ENCODE assay signal across 8 cellular contexts in genomic region chr19:12610540-12611360, GRCh38. TPM values are rescaled to one million over a fixed set of nuclear protein-coding genes. Genes with fewer than 3 reads are reported as not detected.
DNase-seq lines count a peak whose midpoint lies in the region; ATAC-seq, FAIRE-seq and TF ChIP-seq lines count a peak whose summit lies in the region.

ZNF490 (minus strand) TSS chr19:12610813; CDS start chr19:12610680, 133 bp downstream.
ZNF791 (plus strand) TSS chr19:12610920; CDS start chr19:12611080, 160 bp downstream.

- TF ChIP-seq CTCF in GM12875 (IDR thresholded peaks at IDR 0.05; ENCODE audit: borderline replicate concordance, insufficient read depth, low read depth, low read length) = no peak
- TF ChIP-seq CTCF in cardiac muscle cell (IDR thresholded peaks at IDR 0.05; ENCODE audit: low read depth, low read length) = peak; percentile 12
- no peak for TF ChIP-seq CTCF in pancreas (IDR thresholded peaks at IDR 0.05)
- no peak for TF ChIP-seq CTCF in tibial artery (IDR thresholded peaks at IDR 0.05)

- peak within 1 kb of the TSS; percentile 99 for H3K9ac ChIP-seq in adipocyte (ENCODE audit: low read length)

- peak; percentile 62 for ATAC-seq in HG02840 (IDR thresholded peaks at IDR 0.05; ENCODE audit: low FRiP score, unreplicated experiment)
- ATAC-seq in pancreas = peak; percentile 97 to 99 (median 98)

- peak within 1 kb of the TSS; percentile 94 for H3K27ac ChIP-seq in cardiac muscle cell
- H3K27ac ChIP-seq in pancreas = peak within 1 kb of the TSS; percentile 96 to 99 (median 96)
- H3K27ac ChIP-seq in tibial artery = peak within 1 kb of the TSS; percentile 100

- peak; percentile 89 for DNase-seq in NCI-H1436 treated with DMSO at 0.1 percent for 48 hours (lab: John Stamatoyannopoulos, UW)
- DNase-seq in T follicular helper cell (ENCODE audit: low read depth) = peak; percentile 96
- DNase-seq in adipocyte (ENCODE audit: low read depth) = peak; percentile 100
- peak; percentile 98 to 99 for DNase-seq in cardiac muscle cell (ENCODE audit: low read depth in 1 of 2, low spot score in 1 of 2)
- DNase-seq in pancreas = peak; percentile 94 to 98 (median 98)
- peak; percentile 99 to 100 for DNase-seq in tibial artery

- H3K27me3 ChIP-seq in adipocyte (replicated peaks; ENCODE audit: control insufficient read depth, insufficient read depth, low read length) (no peaks in the 10 kb centered on the region), cardiac muscle cell (no peaks in the 10 kb centered on the region), pancreas (no peaks in the 10 kb centered on the region), tibial artery (no peaks in the 10 kb centered on the region)

- intact Hi-C loops in pancreas (cut with DNase I) (no loop called here), tibial artery (cut with DNase I; ENCODE audit: low total_unique reads) (loop anchor here (2.0 kb wide), 1 partner anchor 60 kb away; the partner anchor contains the start of gene ZNF564)

- H3K4me3 ChIP-seq in GM12875 (ENCODE audit: low read depth, low read length) (peak within 1 kb of the TSS; percentile 86), adipocyte (ENCODE audit: low read length) (peak within 1 kb of the TSS; percentile 91), cardiac muscle cell (peak within 1 kb of the TSS; percentile 89), pancreas (peak within 1 kb of the TSS; percentile 74 to 98 (median 92)), tibial artery (peak within 1 kb of the TSS; percentile 99 to 100)

- H3K36me3 ChIP-seq in adipocyte (ENCODE audit: control insufficient read depth, insufficient read depth, low read length, severe bottlenecking) (peaks cover 32% of the 10 kb centered on the region), cardiac muscle cell (no peaks in the 10 kb centered on the region), pancreas (no peaks in the 10 kb centered on the region), tibial artery (peaks cover 10 to 44% (median 29%) of the 10 kb centered on the region in 3 donors)

- H3K9me3 ChIP-seq in adipocyte (ENCODE audit: control insufficient read depth, low read length) (no peaks in the 10 kb centered on the region), cardiac muscle cell (ENCODE audit: low read depth) (no peaks in the 10 kb centered on the region), pancreas (no peaks in the 10 kb centered on the region), tibial artery (no peaks in the 10 kb centered on the region)

- peak; percentile 54 for FAIRE-seq in pancreas (lab: Jason Lieb, UNC)

- 0% methylated on average over 60 to 61 of the region's 61 CpGs for WGBS in pancreas, 2 donors

- H3K4me1 ChIP-seq in adipocyte (ENCODE audit: control insufficient read depth, insufficient read depth, low read length) (peaks cover 13% of the 10 kb centered on the region), cardiac muscle cell (ENCODE audit: low read depth) (peaks cover 13% of the 10 kb centered on the region), pancreas (peaks cover 3 to 19% (median 7%) of the 10 kb centered on the region in 3 donors), tibial artery (peaks cover 0 to 53% (median 24%) of the 10 kb centered on the region in 4 donors)

RNA-seq across cellular contexts. Expression of gene ZNF490, which starts in this region (rescaled TPM):
- total RNA-seq in cardiac muscle cell (5.0 and 5.7 TPM in 2 replicates), pancreas (1 to 10 TPM; 3.3 to 7.0 (median 4.1) TPM)
- polyA plus RNA-seq in cardiac muscle cell (2.4 and 4.2 TPM in 2 replicates), pancreas (under 1 TPM; 0.38 to 0.65 TPM)

RNA-seq across cellular contexts. Expression of gene ZNF791, which starts in this region (rescaled TPM):
- total RNA-seq in cardiac muscle cell (9.1 and 11.7 TPM in 2 replicates), pancreas (10 to 100 TPM in 5 of 6 donors, 1 to 10 TPM in 1; 10.0 to 16.7 (median 12.3) TPM)
- polyA plus RNA-seq in cardiac muscle cell (11.5 and 23.5 TPM in 2 replicates), pancreas (1 to 10 TPM; 6.1 to 6.3 TPM)

Comparison
In these comparisons a context has a peak if more than half of its experiments do, and no peak if none do; other contexts are left out.
1. Peak in every context shown above with its lines: DNase-seq, ATAC-seq, H3K4me3 ChIP-seq and H3K27ac ChIP-seq.